ENCODE assay signal across 2 cellular contexts in genomic region chr14:21286516-21286915, GRCh38. TPM values are rescaled to one million over a fixed set of nuclear protein-coding genes. Genes with fewer than 3 reads are reported as not detected.
"Had no signal": no experiment of that assay in that cellular context is flagged by ENCODE, and none has a peak within 500 bp of the region (broad histone marks: within the 10 kb centered on the region; RNA-seq: fewer than 3 reads in every experiment).

No MANE protein-coding gene starts in this region.

RNA-seq across cellular contexts. Expression of gene RPGRIP1, which starts 6.6 kb away (rescaled TPM):
- total RNA-seq: HT1080, IMR-90 had no signal
- polyA plus RNA-seq: IMR-90 had no signal
